1 cellular context compared by ENCODE assay signal in the genomic region with DNA sequence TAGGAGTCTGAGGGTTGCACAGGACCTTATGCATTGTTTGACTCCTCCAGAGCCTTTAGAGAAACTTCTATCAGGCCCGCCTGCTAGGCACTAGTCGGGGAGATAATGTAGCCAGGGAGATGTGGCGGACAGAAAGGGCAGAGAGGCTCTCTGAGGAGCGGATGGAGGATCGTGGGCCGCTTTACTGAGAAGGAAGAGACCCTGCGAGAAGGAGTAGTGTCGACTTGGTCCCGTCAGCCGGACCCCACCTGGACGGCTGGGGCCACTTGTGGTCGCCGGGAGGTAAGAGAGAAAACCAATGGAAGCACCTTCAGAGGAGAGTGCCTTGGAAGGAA.
TF ChIP-seq lines count a peak whose summit lies in the region.

No MANE protein-coding gene starts in this region.

TF ChIP-seq in HEK293, 187 proteins besides CTCF, POLR2A, EP300 and RAD21 (continued from another document):
- TF ChIP-seq, protein P1, sequence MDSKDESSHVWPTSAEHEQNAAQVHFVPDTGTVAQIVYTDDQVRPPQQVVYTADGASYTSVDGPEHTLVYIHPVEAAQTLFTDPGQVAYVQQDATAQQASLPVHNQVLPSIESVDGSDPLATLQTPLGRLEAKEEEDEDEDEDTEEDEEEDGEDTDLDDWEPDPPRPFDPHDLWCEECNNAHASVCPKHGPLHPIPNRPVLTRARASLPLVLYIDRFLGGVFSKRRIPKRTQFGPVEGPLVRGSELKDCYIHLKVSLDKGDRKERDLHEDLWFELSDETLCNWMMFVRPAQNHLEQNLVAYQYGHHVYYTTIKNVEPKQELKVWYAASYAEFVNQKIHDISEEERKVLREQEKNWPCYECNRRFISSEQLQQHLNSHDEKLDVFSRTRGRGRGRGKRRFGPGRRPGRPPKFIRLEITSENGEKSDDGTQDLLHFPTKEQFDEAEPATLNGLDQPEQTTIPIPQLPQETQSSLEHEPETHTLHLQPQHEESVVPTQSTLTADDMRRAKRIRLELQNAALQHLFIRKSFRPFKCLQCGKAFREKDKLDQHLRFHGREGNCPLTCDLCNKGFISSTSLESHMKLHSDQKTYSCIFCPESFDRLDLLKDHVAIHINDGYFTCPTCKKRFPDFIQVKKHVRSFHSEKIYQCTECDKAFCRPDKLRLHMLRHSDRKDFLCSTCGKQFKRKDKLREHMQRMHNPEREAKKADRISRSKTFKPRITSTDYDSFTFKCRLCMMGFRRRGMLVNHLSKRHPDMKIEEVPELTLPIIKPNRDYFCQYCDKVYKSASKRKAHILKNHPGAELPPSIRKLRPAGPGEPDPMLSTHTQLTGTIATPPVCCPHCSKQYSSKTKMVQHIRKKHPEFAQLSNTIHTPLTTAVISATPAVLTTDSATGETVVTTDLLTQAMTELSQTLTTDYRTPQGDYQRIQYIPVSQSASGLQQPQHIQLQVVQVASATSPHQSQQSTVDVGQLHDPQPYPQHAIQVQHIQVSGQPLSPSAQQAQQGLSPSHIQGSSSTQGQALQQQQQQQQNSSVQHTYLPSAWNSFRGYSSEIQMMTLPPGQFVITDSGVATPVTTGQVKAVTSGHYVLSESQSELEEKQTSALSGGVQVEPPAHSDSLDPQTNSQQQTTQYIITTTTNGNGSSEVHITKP (tag by site-specific recombination; IDR thresholded peaks at IDR 0.05) = peak; percentile 69
- TF ChIP-seq, protein P2, sequence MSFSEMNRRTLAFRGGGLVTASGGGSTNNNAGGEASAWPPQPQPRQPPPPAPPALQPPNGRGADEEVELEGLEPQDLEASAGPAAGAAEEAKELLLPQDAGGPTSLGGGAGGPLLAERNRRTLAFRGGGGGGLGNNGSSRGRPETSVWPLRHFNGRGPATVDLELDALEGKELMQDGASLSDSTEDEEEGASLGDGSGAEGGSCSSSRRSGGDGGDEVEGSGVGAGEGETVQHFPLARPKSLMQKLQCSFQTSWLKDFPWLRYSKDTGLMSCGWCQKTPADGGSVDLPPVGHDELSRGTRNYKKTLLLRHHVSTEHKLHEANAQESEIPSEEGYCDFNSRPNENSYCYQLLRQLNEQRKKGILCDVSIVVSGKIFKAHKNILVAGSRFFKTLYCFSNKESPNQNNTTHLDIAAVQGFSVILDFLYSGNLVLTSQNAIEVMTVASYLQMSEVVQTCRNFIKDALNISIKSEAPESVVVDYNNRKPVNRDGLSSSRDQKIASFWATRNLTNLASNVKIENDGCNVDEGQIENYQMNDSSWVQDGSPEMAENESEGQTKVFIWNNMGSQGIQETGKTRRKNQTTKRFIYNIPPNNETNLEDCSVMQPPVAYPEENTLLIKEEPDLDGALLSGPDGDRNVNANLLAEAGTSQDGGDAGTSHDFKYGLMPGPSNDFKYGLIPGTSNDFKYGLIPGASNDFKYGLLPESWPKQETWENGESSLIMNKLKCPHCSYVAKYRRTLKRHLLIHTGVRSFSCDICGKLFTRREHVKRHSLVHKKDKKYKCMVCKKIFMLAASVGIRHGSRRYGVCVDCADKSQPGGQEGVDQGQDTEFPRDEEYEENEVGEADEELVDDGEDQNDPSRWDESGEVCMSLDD (tag by site-specific recombination; IDR thresholded peaks at IDR 0.05) = no peak
- TF ChIP-seq ZNF341 (tag by site-specific recombination; IDR thresholded peaks at IDR 0.05; ENCODE audit: low read depth) = no peak
